22 cellular contexts compared by ENCODE assay signal in genomic region chr6:75850026-75850385, GRCh38.
DNase-seq lines count a peak whose midpoint lies in the region; ATAC-seq and TF ChIP-seq lines count a peak whose summit lies in the region.
"Had no signal": no experiment of that assay in that cellular context is flagged by ENCODE, and none has a peak within 500 bp of the region (broad histone marks: within the 10 kb centered on the region; RNA-seq: fewer than 3 reads in every experiment).

No MANE protein-coding gene starts in this region.

- H3K27me3 ChIP-seq in Panc1 (ENCODE audit: control insufficient read depth, insufficient read depth, low read length): no peaks in the 10 kb centered on the region
- no peaks in the 10 kb centered on the region for H3K27me3 ChIP-seq in smooth muscle cell (ENCODE audit: low read depth)
- H3K27me3 ChIP-seq: SJCRH30 had no signal

- H3K36me3 ChIP-seq in Panc1 (ENCODE audit: control insufficient read depth, insufficient read depth, low read length) (0 out of 2 replicates have a peak, but pooled peaks cover under 1% of the 10 kb centered on the region), smooth muscle cell (ENCODE audit: low read depth) (no peaks in the 10 kb centered on the region)
- H3K36me3 ChIP-seq: SJCRH30 had no signal

- H3K9ac ChIP-seq in smooth muscle cell (ENCODE audit: low read depth): no peak overlapping the region

- H3K27ac ChIP-seq in Panc1 (ENCODE audit: low read length) (peak overlapping the region; percentile 58), smooth muscle cell (ENCODE audit: low read depth) (peak overlapping the region; percentile 5)
- H3K27ac ChIP-seq: SJCRH30, skin epidermis had no signal

- ATAC-seq in Panc1: peak; percentile 47; the same call in 1 of the 2 replicates
- ATAC-seq in HG03565 (IDR thresholded peaks at IDR 0.05; ENCODE audit: unreplicated experiment): no peak
- ATAC-seq: effector memory CD8-positive, alpha-beta T cell; natural killer cell treated with Interleukin-12 subunit alpha and Interleukin-12 subunit beta and Interleukin-15 and Interleukin-18, amount 100 ng/mL, for 72 hours had no signal

- TF ChIP-seq CTCF in Panc1 (IDR thresholded peaks at IDR 0.05) (no peak), fibroblast of villous mesenchyme (IDR thresholded peaks at IDR 0.05; ENCODE audit: insufficient read depth, low read depth, low read length) (no peak), smooth muscle cell (IDR thresholded peaks at IDR 0.05; ENCODE audit: borderline replicate concordance, insufficient read depth, poor library complexity, severe bottlenecking) (no peak)

- no peak overlapping the region for H2AFZ ChIP-seq in smooth muscle cell (ENCODE audit: low read depth)

- in situ Hi-C loops in Panc1 (cut with HindIII; ENCODE audit: low pct_unique_long_range_greater_than_20kb, low sequenced_read_pairs): no loop called here

- no peaks in the 10 kb centered on the region for H3K9me3 ChIP-seq in Panc1 (ENCODE audit: control insufficient read depth, insufficient read depth, low read depth, low read length)
- no peaks in the 10 kb centered on the region for H3K9me3 ChIP-seq in smooth muscle cell (replicated peaks; ENCODE audit: low read depth)
- H3K9me3 ChIP-seq: SJCRH30 had no signal

- H3K4me3 ChIP-seq in Panc1 (ENCODE audit: low read depth in 2 of 2, low read length in 2 of 2) (peak overlapping the region in 1 of 2 experiments; percentile 2; a peak in 1 of 4 replicates), fibroblast of villous mesenchyme (ENCODE audit: low read depth, low read length) (no peak overlapping the region), smooth muscle cell (no peak overlapping the region)
- H3K4me3 ChIP-seq: SJCRH30, skin epidermis had no signal

- CTCF ChIA-PET in Panc1 (lab: Charles Lee): no interaction called here

- DNase-seq in Daoy (ENCODE audit: low read depth) (peak; percentile 13), Panc1 (ENCODE audit: low read depth, low spot score) (no peak), fibroblast of villous mesenchyme (ENCODE audit: low read depth) (peak; percentile 12), smooth muscle cell (lab: John Stamatoyannopoulos, UW; ENCODE audit: unreplicated experiment) (no peak), COLO829 (ENCODE audit: low spot score) (no peak), nucleus accumbens (lab: John Stamatoyannopoulos, UW) (no peak)
- no peak for DNase-seq in stimulated activated CD4-positive, alpha-beta T cell treated with anti-CD3 and anti-CD28 coated beads, Interleukin-4, amount 100 ng/mL, for 4 hours
- DNase-seq: activated CD4-positive, alpha-beta T cell treated with anti-CD3 and anti-CD28 coated beads, Interleukin-2, amount 50 U/mL, for 48 hours; activated gamma-delta T cell treated with Interleukin-2 at 50 U/mL for 16 hours; activated T-cell treated with anti-CD3 and anti-CD28 coated beads for 4 hours; effector memory CD8-positive, alpha-beta T cell; GOT3; hippocampal formation; Kasumi-1; kidney; NCI-H1417 treated with DMSO at 0.1 percent for 48 hours; NCI-H69; SJCRH30; T-helper 2 cell had no signal

- peaks cover 10% of the 10 kb centered on the region for H3F3A ChIP-seq in smooth muscle cell (ENCODE audit: low read depth)

- WGBS in smooth muscle cell (ENCODE audit: low lambda C conversion rate): 47% methylated on average over 3 of the region's 3 CpGs

- no peaks in the 10 kb centered on the region for H3K79me2 ChIP-seq in smooth muscle cell (ENCODE audit: low read depth)

- intact Hi-C loops in Panc1 (cut with micrococcal nuclease; ENCODE audit: unreplicated experiment): no loop called here

- POLR2A ChIA-PET in Panc1 (lab: Charles Lee): interaction anchor here (0.6 kb wide), 2 partner anchors 20 to 92 kb away, joined by 3 to 7 read pairs; no protein-coding TSS in a partner anchor

- H3K4me1 ChIP-seq in Panc1 (ENCODE audit: control insufficient read depth, insufficient read depth, low read length) (peaks cover 34% of the 10 kb centered on the region), smooth muscle cell (ENCODE audit: low read depth) (peaks cover 4% of the 10 kb centered on the region)
- H3K4me1 ChIP-seq: SJCRH30 had no signal

- BruUV-seq in Panc1 (replicated peaks; lab: Mats Ljungman, UMichigan): no TSS peak

- H3K4me2 ChIP-seq in smooth muscle cell: peak overlapping the region; percentile 67

- H4K20me1 ChIP-seq in smooth muscle cell (ENCODE audit: low read depth): no peaks in the 10 kb centered on the region

Comparison
In these comparisons a context has a peak if more than half of its experiments do, and no peak if none do; other contexts are left out.
1. DNase-seq: peak in Daoy (single experiment) and fibroblast of villous mesenchyme (single experiment); none in Panc1 (single experiment), smooth muscle cell (single experiment), COLO829 (single experiment), stimulated activated CD4-positive, alpha-beta T cell treated with anti-CD3 and anti-CD28 coated beads, Interleukin-4, amount 100 ng/mL, for 4 hours (0 of 2) and nucleus accumbens (0 of 56).